In genomic region chr5:56947052-56947451, GRCh38 we compare ENCODE assay signal across 16 cellular contexts. TPM values are rescaled to one million over a fixed set of nuclear protein-coding genes. Genes with fewer than 3 reads are reported as not detected.
DNase-seq lines count a peak whose midpoint lies in the region; ATAC-seq, FAIRE-seq and TF ChIP-seq lines count a peak whose summit lies in the region.
"Had no signal": no experiment of that assay in that cellular context is flagged by ENCODE, and none has a peak within 500 bp of the region (broad histone marks: within the 10 kb centered on the region; RNA-seq: fewer than 3 reads in every experiment).

No MANE protein-coding gene starts in this region.

- no peak for TF ChIP-seq RAD21 in A549 (conservative IDR thresholded peaks at IDR 0.05 in 1 of 2, IDR thresholded peaks at IDR 0.05 in 1 of 2)

- FAIRE-seq in A204.1 (lab: Jason Lieb, UNC) (peak; percentile 57), A549 (lab: Jason Lieb, UNC) (peak; percentile 56), endometrium (lab: Jason Lieb, UNC) (peak; percentile 23), pancreas (lab: Jason Lieb, UNC) (peak; percentile 34)
- FAIRE-seq: GM12892, GM18507 had no signal

- no peaks in the 10 kb centered on the region for H3K27me3 ChIP-seq in pancreas
- H3K27me3 ChIP-seq: BLaER1 had no signal

- H3K36me3 ChIP-seq in pancreas = peaks cover 0 to 24% (median 0%) of the 10 kb centered on the region in 3 donors

- POLR2A ChIA-PET in A549 (lab: Yijun Ruan, JAX) = no interaction called here

- TF ChIP-seq POLR2A in A549 (IDR thresholded peaks at IDR 0.05; ENCODE audit: low read length) = no peak

- CTCF ChIA-PET in A549 (lab: Yijun Ruan, JAX) = no interaction called here

- H3K9me3 ChIP-seq in A549 (no peaks in the 10 kb centered on the region), pancreas (no peaks in the 10 kb centered on the region)
- H3K9me3 ChIP-seq: BLaER1, HAP-1 had no signal

- H3K4me3 ChIP-seq in A549 (no peak overlapping the region), pancreas (no peak overlapping the region)
- H3K4me3 ChIP-seq: BLaER1, GM23248, HAP-1 had no signal

- H3K4me2 ChIP-seq in A549 = no peak overlapping the region
- H3K4me2 ChIP-seq: BLaER1 had no signal

- no peak for TF ChIP-seq CTCF in A549 (IDR thresholded peaks at IDR 0.05)
- no peak for TF ChIP-seq CTCF in pancreas (IDR thresholded peaks at IDR 0.05)

- TF ChIP-seq EP300 in A549 (IDR thresholded peaks at IDR 0.05) = no peak

- no peak for ATAC-seq in A549
- ATAC-seq in pancreas = no peak
- ATAC-seq in GM18861 (IDR thresholded peaks at IDR 0.05; ENCODE audit: unreplicated experiment) = no peak
- ATAC-seq in GM19395 (IDR thresholded peaks at IDR 0.05; ENCODE audit: unreplicated experiment) = no peak

- peaks cover 10% of the 10 kb centered on the region; the same call in 2 of the 3 replicates for H3K4me1 ChIP-seq in A549
- H3K4me1 ChIP-seq in pancreas = peaks cover 0 to 10% (median 7%) of the 10 kb centered on the region in 3 donors

- no peak for DNase-seq in A549 (ENCODE audit: low read depth in 1 of 2, low spot score in 1 of 2)
- no peak for DNase-seq in pancreas
- no peak for DNase-seq in middle frontal gyrus (ENCODE audit: extremely low spot score, low spot score)
- DNase-seq: CD4-positive, alpha-beta memory T cell; DMS153; DMS79; GDM1; GM23248 had no signal

- intact Hi-C loops in pancreas (cut with DNase I) = no loop called here

- H3K27ac ChIP-seq in A549 = no peak overlapping the region
- H3K27ac ChIP-seq in pancreas = no peak overlapping the region
- H3K27ac ChIP-seq: BLaER1, GM23248 had no signal

TF ChIP-seq in A549, 52 proteins besides CTCF, POLR2A, EP300 and RAD21:
- TF ChIP-seq MAFK (IDR thresholded peaks at IDR 0.05; ENCODE audit: partially characterized antibody) (peak; percentile 41), FOSB (CRISPR knock-in tag; IDR thresholded peaks at IDR 0.05) (no peak)
- TF ChIP-seq, protein P1, sequence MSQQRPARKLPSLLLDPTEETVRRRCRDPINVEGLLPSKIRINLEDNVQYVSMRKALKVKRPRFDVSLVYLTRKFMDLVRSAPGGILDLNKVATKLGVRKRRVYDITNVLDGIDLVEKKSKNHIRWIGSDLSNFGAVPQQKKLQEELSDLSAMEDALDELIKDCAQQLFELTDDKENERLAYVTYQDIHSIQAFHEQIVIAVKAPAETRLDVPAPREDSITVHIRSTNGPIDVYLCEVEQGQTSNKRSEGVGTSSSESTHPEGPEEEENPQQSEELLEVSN (IDR thresholded peaks at IDR 0.05; ENCODE audit: borderline replicate concordance, low read depth) = no peak
- TF ChIP-seq, protein P2, sequence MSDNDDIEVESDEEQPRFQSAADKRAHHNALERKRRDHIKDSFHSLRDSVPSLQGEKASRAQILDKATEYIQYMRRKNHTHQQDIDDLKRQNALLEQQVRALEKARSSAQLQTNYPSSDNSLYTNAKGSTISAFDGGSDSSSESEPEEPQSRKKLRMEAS (IDR thresholded peaks at IDR 0.05) = no peak

RNA-seq across cellular contexts. Expression of gene MIER3, which starts 4.9 kb away (rescaled TPM):
- polyA plus RNA-seq in A549 (2011; rRNA removed) = 20.8 and 26.1 TPM in 2 replicates
- polyA plus RNA-seq in A549 (2012; cell fraction: cytosol; rRNA removed) = 3.3 and 3.5 TPM in 2 replicates
- polyA plus RNA-seq in A549 (2012; cell fraction: nucleus; rRNA removed) = 5.0 and 5.7 TPM in 2 replicates
- polyA plus RNA-seq in A549 (2017; fragmentation: RNase III; extraction: RNeasy Plus Mini Kit Qiagen cat#74134 plus additional on column Dnase treatment) = 9.4 to 10.0 TPM (median 9.7 TPM) in 3 replicates
- polyA minus RNA-seq in A549 (2011; rRNA and poly(A)+ RNA removed) = 26.4 and 33.6 TPM in 2 replicates
- 10 to 100 TPM in 2 of 6 donors, 1 to 10 TPM in 4; 7.3 to 16.3 (median 8.6) TPM for total RNA-seq in pancreas
- polyA plus RNA-seq in pancreas = 1 to 10 TPM; 3.8 to 6.7 TPM

RNA-seq across cellular contexts. Expression of gene SETD9, which starts 37.7 kb away (rescaled TPM):
- polyA plus RNA-seq in A549 (2011; rRNA removed) = 9.4 and 13.1 TPM in 2 replicates
- polyA plus RNA-seq in A549 (2012; cell fraction: cytosol; rRNA removed) = 3.6 and 4.3 TPM in 2 replicates
- 1.2 and 1.9 TPM in 2 replicates for polyA plus RNA-seq in A549 (2012; cell fraction: nucleus; rRNA removed)
- 8.5 to 9.4 TPM (median 8.7 TPM) in 3 replicates for polyA plus RNA-seq in A549 (2017; fragmentation: RNase III; extraction: RNeasy Plus Mini Kit Qiagen cat#74134 plus additional on column Dnase treatment)
- polyA minus RNA-seq in A549 (2011; rRNA and poly(A)+ RNA removed) = 2.9 and 3.0 TPM in 2 replicates
- total RNA-seq in pancreas = 1 to 10 TPM; 4.6 to 9.7 (median 6.2) TPM
- polyA plus RNA-seq in pancreas = 1 to 10 TPM; 6.7 to 7.1 TPM
